Comparison of ENCODE assay signal across 8 cellular contexts in the genomic region with DNA sequence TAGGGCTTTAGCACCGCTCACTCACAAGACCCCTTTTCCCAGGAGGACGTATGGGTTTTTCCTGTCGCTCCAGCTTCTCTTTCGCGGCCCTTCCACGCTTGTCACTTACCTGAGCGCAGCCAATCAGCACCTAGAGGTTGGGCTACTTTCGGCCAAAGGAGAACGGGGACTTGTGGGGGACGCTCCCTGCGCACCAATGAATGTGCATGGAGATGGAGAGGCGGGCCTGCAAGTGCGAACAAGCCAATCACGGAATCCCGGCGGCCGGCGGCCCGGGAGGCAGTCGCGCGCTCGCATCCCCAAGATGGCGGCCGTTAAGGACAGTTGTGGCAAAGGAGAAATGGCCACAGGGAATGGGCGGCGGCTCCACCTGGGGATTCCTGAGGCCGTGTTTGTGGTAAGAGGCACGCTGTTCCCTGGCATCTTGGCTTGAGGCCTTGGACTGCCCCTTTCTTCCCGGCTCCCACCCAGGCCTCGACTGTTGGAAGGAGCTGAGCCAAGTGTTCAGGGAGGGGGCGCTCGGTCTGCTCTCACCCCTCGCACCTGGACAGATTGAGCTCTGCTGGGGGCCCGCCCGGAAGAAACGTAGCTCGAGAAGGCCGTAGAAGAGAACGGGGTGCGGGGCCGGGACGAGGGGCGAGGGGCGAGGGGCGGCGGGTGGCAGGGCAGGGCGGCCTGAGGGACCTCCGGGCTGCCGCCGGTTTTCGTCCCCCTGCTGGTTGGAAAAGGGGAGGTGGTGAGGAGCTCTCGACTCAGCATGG. TPM values are rescaled to one million over a fixed set of nuclear protein-coding genes. Genes with fewer than 3 reads are reported as not detected.
DNase-seq lines count a peak whose midpoint lies in the region; ATAC-seq and TF ChIP-seq lines count a peak whose summit lies in the region.

A gene with protein sequence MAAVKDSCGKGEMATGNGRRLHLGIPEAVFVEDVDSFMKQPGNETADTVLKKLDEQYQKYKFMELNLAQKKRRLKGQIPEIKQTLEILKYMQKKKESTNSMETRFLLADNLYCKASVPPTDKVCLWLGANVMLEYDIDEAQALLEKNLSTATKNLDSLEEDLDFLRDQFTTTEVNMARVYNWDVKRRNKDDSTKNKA (plus strand): TSS at position 282 of the 761 bp plus-strand sequence. CDS start 23 bp downstream, at position 305.

- ATAC-seq in HG02938 (IDR thresholded peaks at IDR 0.05; ENCODE audit: unreplicated experiment) = peak; percentile 97
- ATAC-seq in left ventricle myocardium superior = peak; percentile 99

- peak; percentile 60 for TF ChIP-seq POLR2A in GM15510 (IDR thresholded peaks at IDR 0.05; ENCODE audit: borderline replicate concordance, extremely low read depth, insufficient read length)
- peak; percentile 40 for TF ChIP-seq POLR2A in prostate gland (IDR thresholded peaks at IDR 0.05)

- 0% methylated on average over 22 of the region's 53 CpGs for WGBS in prostate gland
- under 1% methylated on average over 53 of the region's 53 CpGs for WGBS in urinary bladder

- H3K27me3 ChIP-seq in prostate gland (replicated peaks; ENCODE audit: insufficient read depth) = no peaks in the 10 kb centered on the region

- H3K4me1 ChIP-seq in prostate gland (replicated peaks) = no peaks in the 10 kb centered on the region
- no peaks in the 10 kb centered on the region for H3K4me1 ChIP-seq in urinary bladder (ENCODE audit: insufficient read depth)

- H3K36me3 ChIP-seq in prostate gland (no peaks in the 10 kb centered on the region), urinary bladder (ENCODE audit: insufficient read depth) (no peaks in the 10 kb centered on the region)

- H3K27ac ChIP-seq in angular gyrus (ENCODE audit: low read depth, low read length) = peak within 1 kb of the TSS; percentile 89
- H3K27ac ChIP-seq in prostate gland = peak within 1 kb of the TSS; percentile 76 to 86
- H3K27ac ChIP-seq in urinary bladder (ENCODE audit: low read depth) = peak within 1 kb of the TSS; percentile 86

- H3K4me3 ChIP-seq in prostate gland (peak within 1 kb of the TSS; percentile 50 to 58), urinary bladder (ENCODE audit: low read depth, low read length) (peak within 1 kb of the TSS; percentile 69)

- peak; percentile 95 for DNase-seq in NCI-H1694 treated with DMSO at 0.1 percent for 48 hours (lab: John Stamatoyannopoulos, UW)
- peak; percentile 66 to 97 (median 80) for DNase-seq in T-helper 2 cell
- DNase-seq in left ventricle myocardium superior = peak; percentile 92
- peak; percentile 92 for DNase-seq in prostate gland (ENCODE audit: low spot score)

- peak in 3 of 4 experiments; percentile 13 to 15 (median 14) for TF ChIP-seq CTCF in prostate gland (IDR thresholded peaks at IDR 0.05)

- no peaks in the 10 kb centered on the region for H3K9me3 ChIP-seq in prostate gland

- intact Hi-C loops in left ventricle myocardium superior (cut with micrococcal nuclease) (no loop called here), prostate gland (cut with DNase I) (no loop called here)

RNA-seq across cellular contexts. Expression of the gene that starts here (rescaled TPM):
- 68.6 TPM for total RNA-seq in left ventricle myocardium superior
- 10 to 100 TPM; 20.8 to 32.2 TPM for total RNA-seq in prostate gland
- total RNA-seq in urinary bladder = 91.9 TPM
- polyA plus RNA-seq in urinary bladder = 34.9 TPM

Comparison
In these comparisons a context has a peak if more than half of its experiments do, and no peak if none do; other contexts are left out.
1. Peak in every context shown above with its lines: DNase-seq, ATAC-seq, H3K4me3 ChIP-seq and H3K27ac ChIP-seq.